16 cellular contexts compared by ENCODE assay signal in the genomic region with DNA sequence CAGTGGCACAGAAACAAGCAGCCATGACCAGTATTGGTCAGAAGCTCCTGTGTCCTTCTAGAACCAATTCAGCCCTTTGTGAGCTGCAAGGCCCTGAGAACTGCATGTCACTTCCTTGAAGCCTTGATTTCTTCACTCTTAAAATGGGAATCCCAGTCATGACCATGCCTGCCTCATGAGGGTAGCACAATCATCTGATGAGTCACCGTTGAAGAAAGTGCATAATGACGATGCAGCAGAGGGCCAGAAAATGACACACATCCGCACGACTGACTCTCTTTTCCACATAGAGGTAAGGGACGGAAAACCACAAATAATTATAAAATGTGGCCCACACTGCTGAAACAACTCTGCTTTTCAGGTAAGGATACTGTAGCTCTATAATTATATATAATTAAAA.
A peak's percentile ranks its signal among the peaks of the same experiment; 100 is the strongest.
DNase-seq lines count a peak whose midpoint lies in the region; ATAC-seq, FAIRE-seq and TF ChIP-seq lines count a peak whose summit lies in the region.
"Had no signal": no experiment of that assay in that cellular context is flagged by ENCODE, and none has a peak within 500 bp of the region (broad histone marks: within the 10 kb centered on the region; RNA-seq: fewer than 3 reads in every experiment).

No MANE protein-coding gene starts in this region.

- H3K9me3 Mint-ChIP-seq in stimulated activated naive CD8-positive, alpha-beta T cell treated with anti-CD3 and anti-CD28 coated beads, Interleukin-15, amount 100 ng/mL, for 72 hours, result no peaks in the 10 kb centered on the region
- H3K9me3 Mint-ChIP-seq: central memory CD8-positive, alpha-beta T cell; effector memory CD8-positive, alpha-beta T cell had no signal

- TF ChIP-seq EP300 in HepG2 (IDR thresholded peaks at IDR 0.05; ENCODE audit: low read depth in 2 of 2, low read length in 2 of 2), result no peak
- no peak for TF ChIP-seq EP300 in HepG2 (CRISPR knock-in tag; IDR thresholded peaks at IDR 0.05; ENCODE audit: borderline replicate concordance)

- H3K27ac ChIP-seq in HepG2 (ENCODE audit: extremely low read length, insufficient read depth, low read length) (no peak overlapping the region), right lobe of liver (no peak overlapping the region), right cardiac atrium (ENCODE audit: low read length) (no peak overlapping the region)
- H3K27ac ChIP-seq: ovary had no signal

- 8% methylated on average over 5 of the region's 5 CpGs for WGBS in HepG2 (ENCODE audit: low lambda C conversion rate)
- 67% methylated on average over 5 of the region's 5 CpGs for WGBS in right lobe of liver (ENCODE audit: insufficient coverage, low coverage, low lambda C conversion rate, missing lambda C conversion rate)
- WGBS in right cardiac atrium, result 82% methylated on average over 5 of the region's 5 CpGs

- no peak for DNase-seq in HepG2 (ENCODE audit: low spot score)
- no peak for DNase-seq in right lobe of liver
- peak; percentile 38 for DNase-seq in NB4 (ENCODE audit: low read depth)
- peak; percentile 98 for DNase-seq in bronchial epithelial cell (ENCODE audit: low read depth)
- DNase-seq in stimulated activated naive CD8-positive, alpha-beta T cell treated with anti-CD3 and anti-CD28 coated beads, Interleukin-15, amount 100 ng/mL, for 72 hours, result peak in 1 of 2 donors; percentile 11
- DNase-seq in right cardiac atrium, result no peak
- DNase-seq in DMS53 treated with DMSO at 0.1 percent for 48 hours (lab: John Stamatoyannopoulos, UW; ENCODE audit: unreplicated experiment), result no peak
- DNase-seq in NOMO-1 treated with DMSO at 0.1 percent for 48 hours (lab: John Stamatoyannopoulos, UW; ENCODE audit: unreplicated experiment), result no peak
- DNase-seq: effector memory CD8-positive, alpha-beta T cell; foreskin fibroblast; left ventricle myocardium superior; NCI-H1694; NCI-H345; ovary had no signal

- H3K4me1 ChIP-seq in HepG2 (ENCODE audit: insufficient read depth, low read length) (no peaks in the 10 kb centered on the region), right lobe of liver (no peaks in the 10 kb centered on the region), right cardiac atrium (ENCODE audit: control insufficient read depth, insufficient read depth, low read length) (no peaks in the 10 kb centered on the region)

- no peak for ATAC-seq in HepG2
- no peak for ATAC-seq in right lobe of liver
- ATAC-seq in stimulated activated naive CD8-positive, alpha-beta T cell treated with anti-CD3 and anti-CD28 coated beads, Interleukin-15, amount 100 ng/mL, for 72 hours, result peak; percentile 43
- no peak for ATAC-seq in right cardiac atrium
- ATAC-seq: effector memory CD8-positive, alpha-beta T cell; left ventricle myocardium superior had no signal

- H3K27me3 Mint-ChIP-seq in stimulated activated naive CD8-positive, alpha-beta T cell treated with anti-CD3 and anti-CD28 coated beads, Interleukin-15, amount 100 ng/mL, for 72 hours, result no peaks in the 10 kb centered on the region
- H3K27me3 Mint-ChIP-seq: B cell; central memory CD8-positive, alpha-beta T cell; effector memory CD8-positive, alpha-beta T cell had no signal

- no peak overlapping the region for H2AFZ ChIP-seq in HepG2 (ENCODE audit: low read length)

- TF ChIP-seq POLR2A in HepG2 (IDR thresholded peaks at IDR 0.05; ENCODE audit: insufficient read depth in 1 of 2, low read depth in 2 of 2, low read length in 2 of 2) (no peak), right lobe of liver (IDR thresholded peaks at IDR 0.05) (no peak), NB4 (IDR thresholded peaks at IDR 0.05; ENCODE audit: extremely low read depth, insufficient read length) (no peak)

- H3K27ac Mint-ChIP-seq in stimulated activated naive CD8-positive, alpha-beta T cell treated with anti-CD3 and anti-CD28 coated beads, Interleukin-15, amount 100 ng/mL, for 72 hours, result no peak overlapping the region
- H3K27ac Mint-ChIP-seq: B cell had no signal

- POLR2A ChIA-PET in HepG2 (lab: Yijun Ruan, JAX), result no interaction called here

- peaks cover 4% of the 10 kb centered on the region for H3K4me1 Mint-ChIP-seq in stimulated activated naive CD8-positive, alpha-beta T cell treated with anti-CD3 and anti-CD28 coated beads, Interleukin-15, amount 100 ng/mL, for 72 hours
- H3K4me1 Mint-ChIP-seq: B cell; central memory CD8-positive, alpha-beta T cell had no signal

- no peak for FAIRE-seq in HepG2 (lab: Jason Lieb, UNC)
- FAIRE-seq in bronchial epithelial cell (lab: Jason Lieb, UNC), result peak; percentile 23

- intact Hi-C loops in HepG2 (cut with micrococcal nuclease; ENCODE audit: unreplicated experiment), result no loop called here
- intact Hi-C loops in right lobe of liver (cut with DNase I), result no loop called here
- intact Hi-C loops in right cardiac atrium (cut with DNase I), result no loop called here

- in situ Hi-C loops in HepG2 (cut with HindIII; ENCODE audit: extremely low pct_ligation_motif_present, low pct_unique_long_range_greater_than_20kb), result no loop called here

- TF ChIP-seq CTCF in HepG2 (CRISPR knock-in tag; IDR thresholded peaks at IDR 0.05) (no peak), right lobe of liver (IDR thresholded peaks at IDR 0.05) (no peak), NB4 (IDR thresholded peaks at IDR 0.05; ENCODE audit: low read depth, low read length) (no peak), bronchial epithelial cell (IDR thresholded peaks at IDR 0.05; ENCODE audit: insufficient read depth, low read length, severe bottlenecking) (no peak)

- H3K36me3 ChIP-seq in HepG2 (replicated peaks in 1 of 2; ENCODE audit: control insufficient read depth in 1 of 2, insufficient read depth in 2 of 2, low read length in 2 of 2) (no peaks in the 10 kb centered on the region), right lobe of liver (no peaks in the 10 kb centered on the region), bronchial epithelial cell (ENCODE audit: control insufficient read depth, insufficient read depth, low read length) (no peaks in the 10 kb centered on the region)
- H3K36me3 ChIP-seq: ovary had no signal

- no peak for TF ChIP-seq RAD21 in HepG2 (CRISPR knock-in tag; IDR thresholded peaks at IDR 0.05)

- H3K27me3 ChIP-seq in HepG2 (ENCODE audit: control insufficient read depth in 1 of 2, insufficient read depth in 2 of 2, low read length in 2 of 2), result no peaks in the 10 kb centered on the region
- no peaks in the 10 kb centered on the region for H3K27me3 ChIP-seq in right lobe of liver
- no peaks in the 10 kb centered on the region for H3K27me3 ChIP-seq in bronchial epithelial cell (ENCODE audit: control insufficient read depth, insufficient read depth, low read length)
- no peaks in the 10 kb centered on the region for H3K27me3 ChIP-seq in right cardiac atrium (ENCODE audit: control insufficient read depth, insufficient read depth)
- H3K27me3 ChIP-seq: ovary had no signal

- H3K9me3 ChIP-seq in HepG2 (ENCODE audit: low read length), result peaks cover 69% of the 10 kb centered on the region
- no peaks in the 10 kb centered on the region for H3K9me3 ChIP-seq in right lobe of liver
- no peaks in the 10 kb centered on the region for H3K9me3 ChIP-seq in right cardiac atrium (ENCODE audit: control insufficient read depth, low read length)
- H3K9me3 ChIP-seq: ovary had no signal

- H3K4me3 Mint-ChIP-seq in stimulated activated naive CD8-positive, alpha-beta T cell treated with anti-CD3 and anti-CD28 coated beads, Interleukin-15, amount 100 ng/mL, for 72 hours, result no peak overlapping the region
- H3K4me3 Mint-ChIP-seq: B cell; central memory CD8-positive, alpha-beta T cell; effector memory CD8-positive, alpha-beta T cell had no signal

- CTCF ChIA-PET in HepG2 (lab: Yijun Ruan, JAX; ENCODE audit: low intra/inter-chr PET ratio, low total read pairs), result no interaction called here

- BruUV-seq in HepG2 (replicated peaks; lab: Mats Ljungman, UMichigan), result no TSS peak

- H3K79me2 ChIP-seq in HepG2 (ENCODE audit: insufficient read depth, low read length), result no peaks in the 10 kb centered on the region

- no peak overlapping the region for H3K4me2 ChIP-seq in HepG2 (ENCODE audit: low read depth, low read length)

- H4K20me1 ChIP-seq in HepG2 (ENCODE audit: insufficient read depth, low read length), result no peaks in the 10 kb centered on the region

- H3K9ac ChIP-seq in HepG2 (ENCODE audit: insufficient read depth, low read depth, low read length), result no peak overlapping the region

- H3K4me3 ChIP-seq in HepG2 (replicated peaks in 1 of 3; ENCODE audit: insufficient read depth in 1 of 3, low read depth in 2 of 3, low read length in 3 of 3), result no peak overlapping the region
- no peak overlapping the region for H3K4me3 ChIP-seq in right lobe of liver
- no peak overlapping the region for H3K4me3 ChIP-seq in NB4 (ENCODE audit: low read depth, low read length)
- H3K4me3 ChIP-seq in bronchial epithelial cell (ENCODE audit: low read depth, low read length), result no peak overlapping the region
- H3K4me3 ChIP-seq in right cardiac atrium (ENCODE audit: low read length), result no peak overlapping the region
- H3K4me3 ChIP-seq: ovary had no signal

TF ChIP-seq in HepG2, 621 proteins besides CTCF, POLR2A, EP300 and RAD21:
- TF ChIP-seq ZNF143 (CRISPR knock-in tag; IDR thresholded peaks at IDR 0.05), result no peak
- peak; percentile 61 for TF ChIP-seq CREB1 (IDR thresholded peaks at IDR 0.05)
- no peak for TF ChIP-seq CREB1 (CRISPR knock-in tag; IDR thresholded peaks at IDR 0.05)
- no peak for TF ChIP-seq SIX1 (CRISPR knock-in tag; IDR thresholded peaks at IDR 0.05; ENCODE audit: borderline replicate concordance)
TF ChIP-seq in HepG2: peak in this region for 1.

Comparison
In these comparisons a context has a peak if more than half of its experiments do, and no peak if none do; other contexts are left out.
1. DNase-seq: peak in NB4 (single experiment) and bronchial epithelial cell (single experiment); none in HepG2 (single experiment), right lobe of liver (0 of 3), right cardiac atrium (0 of 3), DMS53 treated with DMSO at 0.1 percent for 48 hours (single experiment) and NOMO-1 treated with DMSO at 0.1 percent for 48 hours (single experiment).